7 cellular contexts compared by ENCODE assay signal in genomic region chr5:103561670-103562069, GRCh38. TPM values are rescaled to one million over a fixed set of nuclear protein-coding genes. Genes with fewer than 3 reads are reported as not detected.
DNase-seq lines count a peak whose midpoint lies in the region; ATAC-seq, FAIRE-seq and TF ChIP-seq lines count a peak whose summit lies in the region.

No MANE protein-coding gene starts in this region.

- peak; percentile 51 for FAIRE-seq in GM19239 (lab: Jason Lieb, UNC)

- ATAC-seq in HG03135 (IDR thresholded peaks at IDR 0.05; ENCODE audit: unreplicated experiment): no peak

- no peak for TF ChIP-seq CTCF in fibroblast of the aortic adventitia (IDR thresholded peaks at IDR 0.05; ENCODE audit: insufficient read depth, low read length)

- peak overlapping the region; percentile 88 for H3K4me3 ChIP-seq in fibroblast of the aortic adventitia (ENCODE audit: low read depth, low read length)

- DNase-seq in GM19239 (ENCODE audit: insufficient read length, low spot score): no peak
- peak; percentile 1 for DNase-seq in RPMI7951 (ENCODE audit: low read depth)
- no peak for DNase-seq in fibroblast of the aortic adventitia (ENCODE audit: low read depth)
- DNase-seq in retina: peak; percentile 11
- no peak for DNase-seq in foreskin melanocyte
- DNase-seq in GOT3 (lab: John Stamatoyannopoulos, UW): no peak

RNA-seq across cellular contexts. Expression of gene NUDT12, which starts 0.9 kb away (rescaled TPM):
- total RNA-seq in RPMI7951 (2014; rRNA removed; shearing (Covaris generic)): 10.8 and 12.0 TPM in 2 replicates
- total RNA-seq in fibroblast of the aortic adventitia (ENCODE audit: low replicate concordance): 10.7 and 16.8 TPM in 2 replicates

Comparison
In these comparisons a context has a peak if more than half of its experiments do, and no peak if none do; other contexts are left out.
1. DNase-seq: peak in RPMI7951 (single experiment) and retina (single experiment); none in GM19239 (single experiment), fibroblast of the aortic adventitia (single experiment), foreskin melanocyte (single experiment) and GOT3 (single experiment).